Comparison of ENCODE assay signal across 10 cellular contexts in genomic region chr10:18216482-18216881, GRCh38.
A peak's percentile ranks its signal among the peaks of the same experiment; 100 is the strongest.
DNase-seq lines count a peak whose midpoint lies in the region; ATAC-seq, FAIRE-seq and TF ChIP-seq lines count a peak whose summit lies in the region.
"Had no signal": no experiment of that assay in that cellular context is flagged by ENCODE, and none has a peak within 500 bp of the region (broad histone marks: within the 10 kb centered on the region; RNA-seq: fewer than 3 reads in every experiment).

No MANE protein-coding gene starts in this region.

- FAIRE-seq in TTC549 (lab: Jason Lieb, UNC), result peak; percentile 64

- TF ChIP-seq CTCF in cardiac muscle cell (IDR thresholded peaks at IDR 0.05; ENCODE audit: low read depth, low read length), result peak; percentile 59
- TF ChIP-seq CTCF in left ventricle myocardium inferior (IDR thresholded peaks at IDR 0.05; ENCODE audit: borderline replicate concordance), result peak; percentile 57

- H3K4me1 Mint-ChIP-seq in T-helper 17 cell, result no peaks in the 10 kb centered on the region
- no peaks in the 10 kb centered on the region for H3K4me1 Mint-ChIP-seq in naive thymus-derived CD8-positive, alpha-beta T cell
- H3K4me1 Mint-ChIP-seq in activated naive CD8-positive, alpha-beta T cell treated with anti-CD3 and anti-CD28 coated beads for 36 hours, result no peaks in the 10 kb centered on the region

- ATAC-seq in right cardiac atrium (no peak), T-helper 17 cell (no peak), GM18502 (IDR thresholded peaks at IDR 0.05; ENCODE audit: poor library complexity, unreplicated experiment) (no peak)
- no peak for ATAC-seq in naive thymus-derived CD8-positive, alpha-beta T cell

- H3K36me3 Mint-ChIP-seq in T-helper 17 cell (ENCODE audit: low read depth), result no peaks in the 10 kb centered on the region
- no peaks in the 10 kb centered on the region for H3K36me3 Mint-ChIP-seq in naive thymus-derived CD8-positive, alpha-beta T cell
- no peaks in the 10 kb centered on the region for H3K36me3 Mint-ChIP-seq in activated naive CD8-positive, alpha-beta T cell treated with anti-CD3 and anti-CD28 coated beads for 36 hours

- H3K27me3 ChIP-seq in cardiac muscle cell (no peaks in the 10 kb centered on the region), right cardiac atrium (ENCODE audit: control insufficient read depth, insufficient read depth) (no peaks in the 10 kb centered on the region), left ventricle myocardium inferior (ENCODE audit: low read depth) (no peaks in the 10 kb centered on the region)

- no peak overlapping the region for H3K27ac Mint-ChIP-seq in T-helper 17 cell
- H3K27ac Mint-ChIP-seq in naive thymus-derived CD8-positive, alpha-beta T cell, result no peak overlapping the region
- H3K27ac Mint-ChIP-seq in activated naive CD8-positive, alpha-beta T cell treated with anti-CD3 and anti-CD28 coated beads for 36 hours, result no peak overlapping the region

- WGBS in right cardiac atrium, result 46% methylated on average over 2 of the region's 2 CpGs

- H3K4me1 ChIP-seq in cardiac muscle cell (ENCODE audit: low read depth), result peaks cover 49% of the 10 kb centered on the region
- H3K4me1 ChIP-seq in right cardiac atrium (ENCODE audit: control insufficient read depth, insufficient read depth, low read length), result peaks cover 1% of the 10 kb centered on the region
- peaks cover 24% of the 10 kb centered on the region for H3K4me1 ChIP-seq in left ventricle myocardium inferior

- H3K4me3 Mint-ChIP-seq in T-helper 17 cell, result no peak overlapping the region
- no peak overlapping the region for H3K4me3 Mint-ChIP-seq in naive thymus-derived CD8-positive, alpha-beta T cell
- H3K4me3 Mint-ChIP-seq in activated naive CD8-positive, alpha-beta T cell treated with anti-CD3 and anti-CD28 coated beads for 36 hours, result no peak overlapping the region

- H3K27ac ChIP-seq in cardiac muscle cell (peak overlapping the region; percentile 12), right cardiac atrium (ENCODE audit: low read length) (no peak overlapping the region), left ventricle myocardium inferior (replicated peaks) (no peak overlapping the region)

- DNase-seq in cardiac muscle cell (ENCODE audit: low read depth in 1 of 2, low spot score in 1 of 2) (peak; percentile 45 to 53), right cardiac atrium (no peak), left ventricle myocardium inferior (no peak), T-helper 17 cell (no peak)
- no peak for DNase-seq in naive thymus-derived CD8-positive, alpha-beta T cell
- DNase-seq in activated naive CD8-positive, alpha-beta T cell treated with anti-CD3 and anti-CD28 coated beads for 36 hours, result no peak
- DNase-seq: activated naive CD4-positive, alpha-beta T cell; DMS79 had no signal

- H3K9me3 ChIP-seq in cardiac muscle cell (ENCODE audit: low read depth), result no peaks in the 10 kb centered on the region
- H3K9me3 ChIP-seq in right cardiac atrium (ENCODE audit: control insufficient read depth, low read length), result no peaks in the 10 kb centered on the region
- H3K9me3 ChIP-seq in left ventricle myocardium inferior (replicated peaks), result no peaks in the 10 kb centered on the region
- no peaks in the 10 kb centered on the region for H3K9me3 ChIP-seq in T-helper 17 cell (ENCODE audit: control insufficient read depth, low read length, poor library complexity, severe bottlenecking)

- no peaks in the 10 kb centered on the region for H3K9me3 Mint-ChIP-seq in naive thymus-derived CD8-positive, alpha-beta T cell
- H3K9me3 Mint-ChIP-seq in activated naive CD8-positive, alpha-beta T cell treated with anti-CD3 and anti-CD28 coated beads for 36 hours, result no peaks in the 10 kb centered on the region

- H3K4me3 ChIP-seq in cardiac muscle cell (no peak overlapping the region), right cardiac atrium (ENCODE audit: low read length) (no peak overlapping the region), left ventricle myocardium inferior (no peak overlapping the region)

- intact Hi-C loops in right cardiac atrium (cut with DNase I), result loop anchor here (5.0 to 10.0 kb wide), 4 partner anchors 72 to 372 kb away; partner anchors contain the start of gene CACNB2 (in 2 of the 4)
- intact Hi-C loops in left ventricle myocardium inferior (cut with micrococcal nuclease), result loop anchor here (10.0 kb wide), 1 partner anchor 482 kb away; no protein-coding TSS in a partner anchor

- H3K36me3 ChIP-seq in cardiac muscle cell, result no peaks in the 10 kb centered on the region
- H3K36me3 ChIP-seq in left ventricle myocardium inferior, result no peaks in the 10 kb centered on the region

- peaks cover 17% of the 10 kb centered on the region for H3K27me3 Mint-ChIP-seq in T-helper 17 cell
- peaks cover 0 to 8% (median 0%) of the 10 kb centered on the region in 5 donors for H3K27me3 Mint-ChIP-seq in naive thymus-derived CD8-positive, alpha-beta T cell
- H3K27me3 Mint-ChIP-seq in activated naive CD8-positive, alpha-beta T cell treated with anti-CD3 and anti-CD28 coated beads for 36 hours, result no peaks in the 10 kb centered on the region

- POLR2A ChIA-PET in naive thymus-derived CD8-positive, alpha-beta T cell (lab: Charles Lee), result no interaction called here

Comparison
In these comparisons a context has a peak if more than half of its experiments do, and no peak if none do; other contexts are left out.
1. DNase-seq: peak in cardiac muscle cell (2 of 2); none in right cardiac atrium (0 of 3), left ventricle myocardium inferior (single experiment), T-helper 17 cell (0 of 3), naive thymus-derived CD8-positive, alpha-beta T cell (0 of 10) and activated naive CD8-positive, alpha-beta T cell treated with anti-CD3 and anti-CD28 coated beads for 36 hours (single experiment).